17 cellular contexts compared by ENCODE assay signal in genomic region chr13:109843695-109844094, GRCh38. TPM values are rescaled to one million over a fixed set of nuclear protein-coding genes. Genes with fewer than 3 reads are reported as not detected.
DNase-seq lines count a peak whose midpoint lies in the region; ATAC-seq, FAIRE-seq and TF ChIP-seq lines count a peak whose summit lies in the region.
"Had no signal": no experiment of that assay in that cellular context is flagged by ENCODE, and none has a peak within 500 bp of the region (broad histone marks: within the 10 kb centered on the region; RNA-seq: fewer than 3 reads in every experiment).

No MANE protein-coding gene starts in this region.

- no peak overlapping the region for H3K4me3 ChIP-seq in GM23248
- H3K4me3 ChIP-seq in H1 (ENCODE audit: extremely low read depth in 1 of 4, insufficient read depth in 2 of 4, low read depth in 3 of 4, low read length in 4 of 4), result no peak overlapping the region
- H3K4me3 ChIP-seq in skeletal muscle satellite cell (ENCODE audit: low read length), result no peak overlapping the region
- H3K4me3 ChIP-seq: BLaER1, GM12878 had no signal

- H3K27ac ChIP-seq in GM23248, result no peak overlapping the region
- no peak overlapping the region for H3K27ac ChIP-seq in H1 (ENCODE audit: low read depth, low read length)
- H3K27ac ChIP-seq: BLaER1 had no signal

- 82% methylated on average over 8 of the region's 8 CpGs for WGBS in GM23248 (ENCODE audit: low coverage in 1 of 2, low lambda C conversion rate in 2 of 2, missing lambda C conversion rate in 2 of 2), 2 experiments
- WGBS in H1 (ENCODE audit: extremely low coverage in 1 of 2, insufficient coverage in 1 of 2, insufficient read length in 1 of 2, insufficient replicate concordance in 2 of 2, low coverage in 1 of 2, low lambda C conversion rate in 2 of 2, missing lambda C conversion rate in 1 of 2), 2 experiments, result 81% methylated on average over 8 of the region's 8 CpGs; no CpG with 5 or more reads in 1 of the 2 experiments

- no peak overlapping the region for H3K18ac ChIP-seq in H1 (ENCODE audit: extremely low read depth, low read length)

- 0 out of 2 replicates have a peak overlapping the region, but pooled peaks have one; percentile 12 for H4K8ac ChIP-seq in H1 (ENCODE audit: extremely low read depth, insufficient read depth, low read length)

- no peak for TF ChIP-seq EP300 in H1 (IDR thresholded peaks at IDR 0.05; ENCODE audit: borderline replicate concordance in 1 of 2, low read depth in 2 of 2, low read length in 2 of 2)

- no peaks in the 10 kb centered on the region; the same call in 1 of the 2 replicates for H3K27me3 ChIP-seq in GM23248 (replicated peaks; ENCODE audit: insufficient read depth)
- no peaks in the 10 kb centered on the region for H3K27me3 ChIP-seq in H1 (replicated peaks in 1 of 4; ENCODE audit: control insufficient read depth in 3 of 4, extremely low read depth in 1 of 4, insufficient read depth in 3 of 4, low read length in 3 of 4)
- no peaks in the 10 kb centered on the region for H3K27me3 ChIP-seq in skeletal muscle satellite cell (ENCODE audit: control insufficient read depth, insufficient read depth, low read length)
- H3K27me3 ChIP-seq: BLaER1 had no signal

- POLR2A ChIA-PET in H1 (lab: Charles Lee; ENCODE audit: partially characterized antibody) (no interaction called here), GM10248 (lab: Yijun Ruan, JAX) (no interaction called here)

- no peak overlapping the region for H2BK20ac ChIP-seq in H1 (ENCODE audit: low read length)

- H3F3A ChIP-seq in GM23248 (ENCODE audit: insufficient read depth), result peaks cover 22% of the 10 kb centered on the region

- H3K36me3 ChIP-seq in GM23248 (ENCODE audit: low read depth) (no peaks in the 10 kb centered on the region), H1 (ENCODE audit: control insufficient read depth in 2 of 4, insufficient read depth in 4 of 4, low read length in 3 of 4) (no peaks in the 10 kb centered on the region), skeletal muscle satellite cell (ENCODE audit: insufficient read depth, low read length) (no peaks in the 10 kb centered on the region)
- H3K36me3 ChIP-seq: BLaER1 had no signal

- no peak overlapping the region for H3K9ac ChIP-seq in GM23248
- H3K9ac ChIP-seq in H1 (replicated peaks in 1 of 4; ENCODE audit: extremely low read depth in 1 of 4, low read depth in 3 of 4, low read length in 3 of 4), result no peak overlapping the region
- H3K9ac ChIP-seq in skeletal muscle satellite cell (ENCODE audit: low read depth, low read length), result peak overlapping the region; percentile 17
- H3K9ac ChIP-seq: BLaER1 had no signal

- H4K20me1 ChIP-seq in GM23248 (ENCODE audit: insufficient read depth) (no peaks in the 10 kb centered on the region), H1 (replicated peaks in 1 of 2; ENCODE audit: control insufficient read depth in 1 of 2, insufficient read depth in 2 of 2, low read length in 2 of 2) (no peaks in the 10 kb centered on the region)
- H4K20me1 ChIP-seq: BLaER1 had no signal

- no peak for TF ChIP-seq CTCF in H1 (IDR thresholded peaks at IDR 0.05; ENCODE audit: control extremely low read depth in 1 of 3, insufficient read depth in 1 of 3, low read depth in 1 of 3, low read length in 3 of 3)
- TF ChIP-seq CTCF in GM10248 (IDR thresholded peaks at IDR 0.05; ENCODE audit: control extremely low read depth, extremely low read depth, low read depth, missing control alignments), result no peak

- in situ Hi-C loops in GM23248 (cut with MboI), result no loop called here

- DNase-seq in Right ventricle myocardium superior, result no peak
- DNase-seq in left cardiac atrium, result no peak
- DNase-seq in GM23248, result no peak
- no peak for DNase-seq in H1 (ENCODE audit: low read depth in 1 of 2, low spot score in 2 of 2)
- no peak for DNase-seq in activated CD4-positive, alpha-beta T cell treated with anti-CD3 and anti-CD28 coated beads, Interleukin-2, amount 50 U/mL, for 48 hours
- no peak for DNase-seq in GM10248 (ENCODE audit: extremely low spot score)
- DNase-seq: 8988T; CD4-positive, alpha-beta memory T cell; GF-D8; GOT3; H9 had no signal

- no peak overlapping the region for H2BK120ac ChIP-seq in H1 (replicated peaks; ENCODE audit: low read depth, low read length)

- CTCF ChIA-PET in H1 (lab: Charles Lee; ENCODE audit: partially characterized antibody) (no interaction called here), GM10248 (lab: Yijun Ruan, JAX) (no interaction called here)

- H4K91ac ChIP-seq in H1 (replicated peaks; ENCODE audit: insufficient read length, low read length), result no peak overlapping the region

- no peak overlapping the region for H2AK5ac ChIP-seq in H1 (ENCODE audit: low read depth, low read length)

- no peaks in the 10 kb centered on the region for H3K9me2 ChIP-seq in GM23248 (ENCODE audit: insufficient read depth)

- no peak overlapping the region for H3K23ac ChIP-seq in H1 (ENCODE audit: insufficient read length)

- H3K9me3 ChIP-seq in GM23248 (ENCODE audit: low read depth), result no peaks in the 10 kb centered on the region
- no peaks in the 10 kb centered on the region for H3K9me3 ChIP-seq in H1 (ENCODE audit: insufficient read depth in 2 of 2, low read depth in 1 of 2, low read length in 1 of 2)
- H3K9me3 ChIP-seq in skeletal muscle satellite cell (replicated peaks; ENCODE audit: low read length), result no peaks in the 10 kb centered on the region
- H3K9me3 ChIP-seq: BLaER1 had no signal

- intact Hi-C loops in Right ventricle myocardium superior (cut with DNase I) (no loop called here), left cardiac atrium (cut with DNase I) (no loop called here)

- ATAC-seq in Right ventricle myocardium superior (ENCODE audit: poor library complexity) (peak; percentile 73), left cardiac atrium (no peak), GM19397 (IDR thresholded peaks at IDR 0.05; ENCODE audit: unreplicated experiment) (no peak)
- ATAC-seq: GM12878, HepG2 had no signal

- no peaks in the 10 kb centered on the region for H3K79me2 ChIP-seq in GM23248 (ENCODE audit: insufficient read depth)
- no peaks in the 10 kb centered on the region for H3K79me2 ChIP-seq in H1 (ENCODE audit: control insufficient read depth in 1 of 2, insufficient read depth in 2 of 2, low read length in 2 of 2)

- peaks cover 29% of the 10 kb centered on the region for H3K4me1 ChIP-seq in GM23248 (ENCODE audit: insufficient read depth)
- no peaks in the 10 kb centered on the region; a peak in 1 of 7 replicates for H3K4me1 ChIP-seq in H1 (replicated peaks in 1 of 4; ENCODE audit: control insufficient read depth in 3 of 4, insufficient read depth in 4 of 4, low read length in 3 of 4)
- peaks cover 45% of the 10 kb centered on the region for H3K4me1 ChIP-seq in skeletal muscle satellite cell (ENCODE audit: control insufficient read depth, insufficient read depth, low read length)

- H3K4me2 ChIP-seq in GM23248 (ENCODE audit: unreplicated experiment), result peak overlapping the region; percentile 47
- H3K4me2 ChIP-seq in H1 (ENCODE audit: insufficient read depth in 1 of 2, low read depth in 2 of 2, low read length in 2 of 2), result no peak overlapping the region
- peak overlapping the region; percentile 10 for H3K4me2 ChIP-seq in skeletal muscle satellite cell (ENCODE audit: low read length)
- H3K4me2 ChIP-seq: BLaER1 had no signal

- H3K14ac ChIP-seq in H1 (ENCODE audit: insufficient read length), result no peak overlapping the region

- no peak overlapping the region for H2BK15ac ChIP-seq in H1 (ENCODE audit: low read length)

- H2BK12ac ChIP-seq in H1 (ENCODE audit: low read depth, low read length), result no peak overlapping the region

- no peak overlapping the region for H2BK5ac ChIP-seq in H1 (ENCODE audit: low read depth, low read length)

- no peak overlapping the region for H3K56ac ChIP-seq in H1 (replicated peaks; ENCODE audit: insufficient read length, low read depth, low read length)

- H3K4ac ChIP-seq in H1 (replicated peaks; ENCODE audit: insufficient read length, low read depth, low read length), result no peak overlapping the region

- no peak for TF ChIP-seq POLR2A in H1 (IDR thresholded peaks at IDR 0.05; ENCODE audit: control extremely low read depth in 1 of 2, low read depth in 2 of 2, low read length in 2 of 2)

- H2AFZ ChIP-seq in GM23248, result peak overlapping the region; percentile 26; the same call in 1 of the 2 replicates
- no peak overlapping the region; the same call in 1 of the 2 replicates for H2AFZ ChIP-seq in H1 (ENCODE audit: low read length)

- no peak overlapping the region for H4K5ac ChIP-seq in H1 (ENCODE audit: insufficient read length, low read depth, low read length)

- no peaks in the 10 kb centered on the region for H3K23me2 ChIP-seq in H1 (ENCODE audit: low read depth, low read length)

- no peaks in the 10 kb centered on the region for H3K79me1 ChIP-seq in H1 (ENCODE audit: low read depth, low read length)

- no peak for TF ChIP-seq RAD21 in H1 (IDR thresholded peaks at IDR 0.05 in 1 of 2, conservative IDR thresholded peaks at IDR 0.05 in 1 of 2; ENCODE audit: low read depth in 2 of 2, low read length in 2 of 2)

- no peak for FAIRE-seq in H1 (lab: Jason Lieb, UNC)
- FAIRE-seq: GM12878, GM19239, HepG2 had no signal

TF ChIP-seq in H1, 55 proteins besides CTCF, POLR2A, EP300 and RAD21 (continues in another document):
- no peak for TF ChIP-seq ASH2L (IDR thresholded peaks at IDR 0.05; ENCODE audit: low read length)
- TF ChIP-seq CHD2 (IDR thresholded peaks at IDR 0.05; ENCODE audit: low read length), result no peak
- no peak for TF ChIP-seq CREB1 (IDR thresholded peaks at IDR 0.05)
- no peak for TF ChIP-seq RBBP5 (IDR thresholded peaks at IDR 0.05; ENCODE audit: borderline replicate concordance, low read depth, low read length)
- TF ChIP-seq SP1 (IDR thresholded peaks at IDR 0.05; ENCODE audit: low read depth, low read length), result no peak

RNA-seq across cellular contexts. Expression of gene IRS2, which starts 57.3 kb away (rescaled TPM):
- total RNA-seq in Right ventricle myocardium superior, result 12.1 TPM
- 10 to 100 TPM; 27.9 to 29.6 TPM for total RNA-seq in left cardiac atrium
- total RNA-seq in GM23248 (2014; rRNA removed; shearing (Covaris generic)), result 7.3 and 7.7 TPM in 2 replicates
- polyA plus RNA-seq in GM23248 (2016; fragmentation: Nextera tagmentation; extraction: Ambion mirVana), result 3.1 and 3.4 TPM in 2 replicates
- 16.7 and 17.0 TPM in 2 replicates for total RNA-seq in H1 (2021; fragmentation: NEBNext Ultra II Directional; extraction: Animal tissue kit (Norgen Biotek cat#: 25700))
- 2.6 and 3.8 TPM in 2 replicates for polyA plus RNA-seq in H1 (2011; rRNA removed)
- polyA plus RNA-seq in H1 (2011; cell fraction: cytosol; rRNA removed), result 2.7 TPM
- 5.0 TPM for polyA plus RNA-seq in H1 (2011; cell fraction: nucleus; rRNA removed)
- polyA plus RNA-seq in H1 (2012, experiment 1 of 2), result 4.8 to 6.0 TPM (median 5.3 TPM) in 4 replicates
- 3.8 TPM for polyA plus RNA-seq in H1 (2012, experiment 2 of 2)
- 5.1 TPM for polyA plus RNA-seq in H1 (2013, experiment 1 of 2)
- 5.3 TPM for polyA plus RNA-seq in H1 (2013, experiment 2 of 2)
- polyA minus RNA-seq in H1 (2011; rRNA and poly(A)+ RNA removed), result 1.7 and 2.3 TPM in 2 replicates
- 8.1 TPM for polyA minus RNA-seq in H1 (2011; cell fraction: cytosol; rRNA and poly(A)+ RNA removed)
- polyA minus RNA-seq in H1 (2011; cell fraction: nucleus; rRNA and poly(A)+ RNA removed), result 15.0 TPM
- 2.0 and 2.4 TPM in 2 replicates for total RNA-seq in skeletal muscle satellite cell (2012; rRNA removed)

Comparison
In these comparisons a context has a peak if more than half of its experiments do, and no peak if none do; other contexts are left out.
1. H3K4me2 ChIP-seq: peak in GM23248 (single experiment) and skeletal muscle satellite cell (single experiment); none in H1 (0 of 2).